In genomic region chr17:75540923-75541503, GRCh38 we compare ENCODE assay signal across 1 cellular context.
TF ChIP-seq lines count a peak whose summit lies in the region.

No MANE protein-coding gene starts in this region.

TF ChIP-seq in H1, 55 proteins besides CTCF, POLR2A, EP300 and RAD21:
- TF ChIP-seq E2F6 (IDR thresholded peaks at IDR 0.05) (no peak), RFX5 (IDR thresholded peaks at IDR 0.05; ENCODE audit: borderline replicate concordance, low read depth, low read length) (no peak), SAP30 (IDR thresholded peaks at IDR 0.05; ENCODE audit: insufficient read depth, insufficient replicate concordance, low read length) (no peak), BACH1 (IDR thresholded peaks at IDR 0.05; ENCODE audit: low read length) (no peak), TAF7 (optimal IDR thresholded peaks at IDR 0.05; ENCODE audit: borderline replicate concordance, low read depth, low read length) (no peak), CHD7 (IDR thresholded peaks at IDR 0.05; ENCODE audit: insufficient replicate concordance, low read length) (no peak), ZNF274 (IDR thresholded peaks at IDR 0.05; ENCODE audit: borderline replicate concordance, extremely low read depth, low read length) (no peak), FOSL1 (IDR thresholded peaks at IDR 0.05; ENCODE audit: insufficient read depth, low read depth, low read length) (no peak), NANOG (IDR thresholded peaks at IDR 0.05; ENCODE audit: insufficient read depth, low read depth, low read length, poor library complexity, severe bottlenecking) (no peak), KDM1A (IDR thresholded peaks at IDR 0.05; ENCODE audit: borderline replicate concordance, low read length) (no peak)
